ENCODE assay signal across 7 cellular contexts in the genomic region with DNA sequence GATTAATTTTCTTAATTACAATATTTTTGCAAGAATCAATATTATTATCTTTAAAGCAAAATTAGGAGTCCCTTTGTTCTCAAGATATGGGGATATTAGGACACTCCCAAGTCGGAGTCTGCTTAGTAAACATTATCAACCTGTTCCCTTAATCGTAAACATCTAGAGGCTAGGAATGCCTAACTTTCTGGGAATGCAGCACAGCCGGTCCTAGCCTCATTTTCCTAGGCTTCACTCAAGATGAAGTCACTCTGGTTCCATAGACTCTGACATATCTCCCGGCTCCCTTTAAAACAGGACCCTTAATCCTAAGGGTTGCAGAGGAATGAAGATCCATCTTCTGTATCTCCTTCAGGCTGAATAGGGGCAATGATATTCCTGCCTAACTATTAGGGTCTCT.
"Had no signal": no experiment of that assay in that cellular context is flagged by ENCODE, and none has a peak within 500 bp of the region (broad histone marks: within the 10 kb centered on the region; RNA-seq: fewer than 3 reads in every experiment).

No MANE protein-coding gene starts in this region.

- H3K4me3 Mint-ChIP-seq: GM23338, H9, IgD-negative memory B cell had no signal

- H3K27ac Mint-ChIP-seq: GM23338, H9, IgD-negative memory B cell had no signal

- ATAC-seq: GM23338, HepG2 had no signal

- H3K27me3 Mint-ChIP-seq: IgD-negative memory B cell had no signal

- DNase-seq: H9, HCEC 1CT, KBM-7 had no signal

- H3K4me3 ChIP-seq: GM23338 had no signal

- H3K36me3 Mint-ChIP-seq: IgD-negative memory B cell had no signal

- H3K27ac ChIP-seq: HL-60 had no signal

- H3K4me2 ChIP-seq: GM23338 had no signal

- H3K9me3 Mint-ChIP-seq: GM23338, H9 had no signal
